ENCODE assay signal across 17 cellular contexts in the genomic region with DNA sequence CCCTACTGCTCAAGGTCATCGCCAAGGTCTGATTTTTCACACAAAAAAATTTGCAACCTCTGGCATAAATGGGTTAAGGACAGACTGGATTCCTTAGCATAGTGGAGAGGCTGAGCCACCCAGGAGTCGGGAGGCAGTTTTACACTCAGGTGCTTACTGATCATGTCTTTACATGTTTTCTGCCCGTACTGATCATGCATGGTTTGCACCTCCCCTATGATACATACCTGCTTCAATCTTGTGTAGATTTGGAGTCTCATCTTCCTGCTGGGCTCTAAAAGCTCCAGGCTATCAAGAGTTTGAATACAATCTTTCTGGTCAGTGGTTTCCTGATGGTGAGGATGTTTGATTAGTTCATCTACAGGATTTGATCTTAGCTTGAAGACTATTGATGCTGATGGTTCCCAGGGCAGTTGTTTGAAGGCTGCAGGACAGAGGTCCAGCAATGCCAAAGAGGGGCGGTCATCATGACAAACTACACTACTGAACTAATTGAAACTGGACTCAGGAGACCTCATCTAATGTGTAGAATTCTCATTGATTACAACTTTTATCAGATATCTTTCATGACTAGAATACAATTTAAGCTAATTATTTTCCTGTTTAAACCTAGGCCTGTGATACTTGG. TPM values are rescaled to one million over a fixed set of nuclear protein-coding genes. Genes with fewer than 3 reads are reported as not detected.
DNase-seq lines count a peak whose midpoint lies in the region; ATAC-seq and TF ChIP-seq lines count a peak whose summit lies in the region.
"Had no signal": no experiment of that assay in that cellular context is flagged by ENCODE, and none has a peak within 500 bp of the region (broad histone marks: within the 10 kb centered on the region; RNA-seq: fewer than 3 reads in every experiment).

No MANE protein-coding gene starts in this region.

- POLR2A ChIA-PET in HEK293 (lab: Yijun Ruan, JAX) = interaction anchor here (0.6 to 7.4 kb wide), 3 partner anchors 9 to 54 kb away, joined by 4 to 43 read pairs (median 6); a partner anchor contains a TSS

- DNase-seq in DND-41 = no peak
- DNase-seq in activated naive CD8-positive, alpha-beta T cell treated with anti-CD3 and anti-CD28 coated beads for 36 hours = no peak
- no peak for DNase-seq in glutamatergic neuron
- DNase-seq in ovary = no peak
- DNase-seq: activated gamma-delta T cell, DMS 273 treated with DMSO at 0.1 percent for 48 hours, left lung, NCI-H1048, NCI-H69, small intestine had no signal

- no peaks in the 10 kb centered on the region for H3K27me3 Mint-ChIP-seq in activated naive CD8-positive, alpha-beta T cell treated with anti-CD3 and anti-CD28 coated beads for 36 hours
- H3K27me3 Mint-ChIP-seq in glutamatergic neuron (ENCODE audit: unreplicated experiment) = no peaks in the 10 kb centered on the region
- no peaks in the 10 kb centered on the region for H3K27me3 Mint-ChIP-seq in stimulated activated memory B cell treated with anti-CD40 and anti-IgM and Interleukin-4, amounts not matched to agents 10 μg/mL and 1 μg/mL and 100 μg/mL, for 72 hours
- H3K27me3 Mint-ChIP-seq: IgD-negative memory B cell had no signal

- CTCF ChIA-PET in HEK293 (lab: Yijun Ruan, JAX) = interaction anchor here (0.7 to 1.3 kb wide), 4 partner anchors 9 to 99 kb away, joined by 3 to 4 read pairs (median 3); no protein-coding TSS in a partner anchor

- H3K27ac ChIP-seq in DND-41 (ENCODE audit: low read length) (no peak overlapping the region), HEK293 (ENCODE audit: extremely low read depth, low read depth, low read length) (peak overlapping the region; percentile 44; the same call in 1 of the 2 replicates), ovary (no peak overlapping the region)
- H3K27ac ChIP-seq: BLaER1, left lung, parathyroid adenoma, tibial nerve had no signal

- no peak for TF ChIP-seq EP300 in ovary (IDR thresholded peaks at IDR 0.05)

- H2AFZ ChIP-seq in DND-41 (ENCODE audit: low read depth, low read length) = no peak overlapping the region
- H2AFZ ChIP-seq: parathyroid adenoma had no signal

- H3K4me3 ChIP-seq in DND-41 (ENCODE audit: low read depth in 1 of 2, low read length in 2 of 2) (no peak overlapping the region), HEK293 (ENCODE audit: low read depth, low read length) (no peak overlapping the region), ovary (no peak overlapping the region)
- H3K4me3 ChIP-seq: BLaER1, left lung, tibial nerve had no signal

- peaks cover 28% of the 10 kb centered on the region for H3K4me1 Mint-ChIP-seq in activated naive CD8-positive, alpha-beta T cell treated with anti-CD3 and anti-CD28 coated beads for 36 hours
- H3K4me1 Mint-ChIP-seq in glutamatergic neuron (ENCODE audit: low read depth, unreplicated experiment) = peaks cover 22% of the 10 kb centered on the region
- H3K4me1 Mint-ChIP-seq in stimulated activated memory B cell treated with anti-CD40 and anti-IgM and Interleukin-4, amounts not matched to agents 10 μg/mL and 1 μg/mL and 100 μg/mL, for 72 hours = peaks cover 41% of the 10 kb centered on the region

- TF ChIP-seq CTCF in DND-41 (IDR thresholded peaks at IDR 0.05; ENCODE audit: borderline replicate concordance, extremely low read depth, low read length, poor library complexity, severe bottlenecking) (no peak), HEK293 (tag by site-specific recombination; IDR thresholded peaks at IDR 0.05) (no peak), glutamatergic neuron (IDR thresholded peaks at IDR 0.05; ENCODE audit: partially characterized antibody, unreplicated experiment) (no peak), ovary (IDR thresholded peaks at IDR 0.05) (no peak)

- no peaks in the 10 kb centered on the region for H3K27me3 ChIP-seq in DND-41 (ENCODE audit: insufficient read depth, low read length, poor library complexity)
- no peaks in the 10 kb centered on the region for H3K27me3 ChIP-seq in ovary
- H3K27me3 ChIP-seq: BLaER1, left lung, tibial nerve had no signal

- peak overlapping the region; percentile 57 for H3K27ac Mint-ChIP-seq in activated naive CD8-positive, alpha-beta T cell treated with anti-CD3 and anti-CD28 coated beads for 36 hours
- peak overlapping the region; percentile 3 for H3K27ac Mint-ChIP-seq in glutamatergic neuron (ENCODE audit: unreplicated experiment)
- H3K27ac Mint-ChIP-seq in stimulated activated memory B cell treated with anti-CD40 and anti-IgM and Interleukin-4, amounts not matched to agents 10 μg/mL and 1 μg/mL and 100 μg/mL, for 72 hours = no peak overlapping the region

- no peak for TF ChIP-seq POLR2A in ovary (IDR thresholded peaks at IDR 0.05)

- H3K79me2 ChIP-seq in DND-41 (ENCODE audit: insufficient read depth, low read length) = peaks cover 34% of the 10 kb centered on the region

- H3K36me3 Mint-ChIP-seq in activated naive CD8-positive, alpha-beta T cell treated with anti-CD3 and anti-CD28 coated beads for 36 hours = peaks cover 51% of the 10 kb centered on the region
- peaks cover 4% of the 10 kb centered on the region for H3K36me3 Mint-ChIP-seq in glutamatergic neuron (ENCODE audit: unreplicated experiment)
- peaks cover 66% of the 10 kb centered on the region for H3K36me3 Mint-ChIP-seq in stimulated activated memory B cell treated with anti-CD40 and anti-IgM and Interleukin-4, amounts not matched to agents 10 μg/mL and 1 μg/mL and 100 μg/mL, for 72 hours

- no peaks in the 10 kb centered on the region for H3K9me3 Mint-ChIP-seq in activated naive CD8-positive, alpha-beta T cell treated with anti-CD3 and anti-CD28 coated beads for 36 hours
- H3K9me3 Mint-ChIP-seq in glutamatergic neuron (ENCODE audit: unreplicated experiment) = peaks cover 2% of the 10 kb centered on the region
- no peaks in the 10 kb centered on the region for H3K9me3 Mint-ChIP-seq in stimulated activated memory B cell treated with anti-CD40 and anti-IgM and Interleukin-4, amounts not matched to agents 10 μg/mL and 1 μg/mL and 100 μg/mL, for 72 hours
- H3K9me3 Mint-ChIP-seq: IgD-negative memory B cell had no signal

- H3K9me3 ChIP-seq in DND-41 (ENCODE audit: insufficient read depth, low read length, severe bottlenecking) (no peaks in the 10 kb centered on the region), HEK293 (ENCODE audit: control insufficient read depth, insufficient read depth, low read depth, low read length) (no peaks in the 10 kb centered on the region), ovary (no peaks in the 10 kb centered on the region)
- H3K9me3 ChIP-seq: BLaER1, left lung, tibial nerve had no signal

- 68 to 76% (median 76%) methylated on average over 4 of the region's 4 CpGs for WGBS in ovary, 3 donors

- no peak overlapping the region for H3K4me3 Mint-ChIP-seq in activated naive CD8-positive, alpha-beta T cell treated with anti-CD3 and anti-CD28 coated beads for 36 hours
- no peak overlapping the region for H3K4me3 Mint-ChIP-seq in glutamatergic neuron (ENCODE audit: unreplicated experiment)
- no peak overlapping the region for H3K4me3 Mint-ChIP-seq in stimulated activated memory B cell treated with anti-CD40 and anti-IgM and Interleukin-4, amounts not matched to agents 10 μg/mL and 1 μg/mL and 100 μg/mL, for 72 hours

- no peak overlapping the region for H3K9ac ChIP-seq in DND-41 (ENCODE audit: low read depth, low read length)
- H3K9ac ChIP-seq: BLaER1, parathyroid adenoma had no signal

- no peak overlapping the region for H3K4me2 ChIP-seq in DND-41 (ENCODE audit: insufficient read depth, low read length)
- H3K4me2 ChIP-seq: BLaER1 had no signal

- ATAC-seq in DND-41 (ENCODE audit: insufficient read depth, low read depth) = peak; percentile 38; the same call in 1 of the 3 replicates
- ATAC-seq in GM18870 (IDR thresholded peaks at IDR 0.05; ENCODE audit: unreplicated experiment) = no peak
- no peak for ATAC-seq in stimulated activated memory B cell treated with anti-CD40 and anti-IgM and Interleukin-4, amounts not matched to agents 10 μg/mL and 1 μg/mL and 100 μg/mL, for 72 hours
- ATAC-seq: left lung had no signal

- H3K36me3 ChIP-seq in DND-41 (ENCODE audit: insufficient read depth, low read length) (peaks cover 87% of the 10 kb centered on the region), HEK293 (ENCODE audit: control insufficient read depth in 2 of 2, insufficient read depth in 1 of 2, low read length in 2 of 2) (peaks cover 80 to 98% of the 10 kb centered on the region in 2 experiments), ovary (no peaks in the 10 kb centered on the region)

- intact Hi-C loops in ovary (cut with DNase I) = no loop called here

- peaks cover 29% of the 10 kb centered on the region for H4K20me1 ChIP-seq in DND-41 (ENCODE audit: insufficient read depth, low read length)

- H3K4me1 ChIP-seq in DND-41 (ENCODE audit: insufficient read depth, low read length) (peaks cover 19% of the 10 kb centered on the region), HEK293 (ENCODE audit: control insufficient read depth, insufficient read depth, low read length) (no peaks in the 10 kb centered on the region), ovary (ENCODE audit: insufficient read depth) (no peaks in the 10 kb centered on the region)
- H3K4me1 ChIP-seq: parathyroid adenoma had no signal

TF ChIP-seq in HEK293, 187 proteins besides CTCF, POLR2A, EP300 and RAD21 (continues in another document):
- TF ChIP-seq YY2 (tag by site-specific recombination; IDR thresholded peaks at IDR 0.05) = no peak

RNA-seq across cellular contexts. Expression of a gene that starts 6.9 kb away (rescaled TPM):
- total RNA-seq in activated naive CD8-positive, alpha-beta T cell treated with anti-CD3 and anti-CD28 coated beads for 36 hours = 100 to 1,000 TPM; 586 to 607 TPM
- total RNA-seq in glutamatergic neuron (ENCODE audit: unreplicated experiment) (96.4 TPM), ovary (10 to 100 TPM; 58.1 to 96.9 (median 73.2) TPM)
- polyA plus RNA-seq in ovary = 100 to 1,000 TPM in 1 of 2 donors, 10 to 100 TPM in 1; 73.6 to 192 TPM

RNA-seq across cellular contexts. Expression of a gene that starts 12.1 kb away (rescaled TPM):
- total RNA-seq in activated naive CD8-positive, alpha-beta T cell treated with anti-CD3 and anti-CD28 coated beads for 36 hours = 10 to 100 TPM; 58.3 to 59.4 TPM
- total RNA-seq in glutamatergic neuron (ENCODE audit: unreplicated experiment) (168 TPM), ovary (10 to 100 TPM; 26.5 to 46.7 (median 34.1) TPM)
- polyA plus RNA-seq in ovary = 10 to 100 TPM; 28.9 to 45.0 TPM

RNA-seq across cellular contexts. Expression of a gene that starts 12.6 kb away (rescaled TPM):
- 100 to 1,000 TPM; 144 to 160 TPM for total RNA-seq in activated naive CD8-positive, alpha-beta T cell treated with anti-CD3 and anti-CD28 coated beads for 36 hours
- total RNA-seq in glutamatergic neuron (ENCODE audit: unreplicated experiment) (74.5 TPM), ovary (10 to 100 TPM; 36.5 to 77.7 (median 42.3) TPM)
- polyA plus RNA-seq in ovary = 10 to 100 TPM; 31.7 to 43.5 TPM

RNA-seq across cellular contexts. Expression of a gene that starts 36.7 kb away (rescaled TPM):
- 10 to 100 TPM; 49.7 to 49.9 TPM for total RNA-seq in activated naive CD8-positive, alpha-beta T cell treated with anti-CD3 and anti-CD28 coated beads for 36 hours
- total RNA-seq in glutamatergic neuron (ENCODE audit: unreplicated experiment) (23.9 TPM), ovary (10 to 100 TPM in 5 of 7 donors, 1 to 10 TPM in 2; 4.9 to 15.1 (median 10.9) TPM)
- 1 to 10 TPM; 5.2 to 8.5 TPM for polyA plus RNA-seq in ovary

RNA-seq across cellular contexts. Expression of a gene that starts 53.9 kb away (rescaled TPM):
- total RNA-seq in activated naive CD8-positive, alpha-beta T cell treated with anti-CD3 and anti-CD28 coated beads for 36 hours = 10 to 100 TPM; 71.8 to 77.6 TPM
- total RNA-seq in glutamatergic neuron (ENCODE audit: unreplicated experiment) (56.1 TPM), ovary (10 to 100 TPM; 15.1 to 68.6 (median 51.2) TPM)
- polyA plus RNA-seq in ovary = 10 to 100 TPM; 35.4 to 57.3 TPM
